In genomic region chr5:117326997-117327396, GRCh38 we compare ENCODE assay signal across 26 cellular contexts.
"Had no signal": no experiment of that assay in that cellular context is flagged by ENCODE, and none has a peak within 500 bp of the region (broad histone marks: within the 10 kb centered on the region; RNA-seq: fewer than 3 reads in every experiment).

No MANE protein-coding gene starts in this region.

- H3K4me3 ChIP-seq: cardiac muscle cell, SJSA1 had no signal

- H3K36me3 Mint-ChIP-seq: activated CD4-positive, alpha-beta memory T cell treated with anti-CD3 and anti-CD28 coated beads for 36 hours; activated naive CD4-positive, alpha-beta T cell treated with anti-CD3 and anti-CD28 coated beads, Interleukin-2, amount 10 ng/mL, durations not matched to agents 7 days and 5 days; activated naive CD8-positive, alpha-beta T cell treated with anti-CD3 and anti-CD28 coated beads for 36 hours had no signal

- H3K4me3 Mint-ChIP-seq: activated B cell treated with CpG ODN at 0.5 μM for 24 hours; activated CD4-positive, alpha-beta memory T cell treated with anti-CD3 and anti-CD28 coated beads for 36 hours; activated CD4-positive, alpha-beta T cell treated with anti-CD3 and anti-CD28 coated beads, Interleukin-2, amount 10 ng/mL, durations not matched to agents 24 days and 14 days; activated naive CD4-positive, alpha-beta T cell treated with anti-CD3 and anti-CD28 coated beads, Interleukin-2, amount 10 ng/mL, durations not matched to agents 7 days and 5 days; activated naive CD8-positive, alpha-beta T cell treated with anti-CD3 and anti-CD28 coated beads for 36 hours; activated T-helper 17 cell treated with anti-CD3 and anti-CD28 coated beads, Interleukin-2, amount 50 U/mL, for 72 hours; T-helper 1 cell treated with Interleukin-12 subunit alpha and Interleukin-12 subunit beta and Interleukin-4 antibody, amounts not matched to agents 30 μg/mL and 1 μg/mL, for 36 hours had no signal

- DNase-seq: activated B cell treated with CpG ODN at 0.5 μM for 24 hours; activated CD4-positive, alpha-beta memory T cell treated with anti-CD3 and anti-CD28 coated beads for 36 hours; activated CD4-positive, alpha-beta T cell treated with anti-CD3 and anti-CD28 coated beads for 1 hour; activated CD4-positive, alpha-beta T cell treated with anti-CD3 and anti-CD28 coated beads, Interleukin-2, amount 10 ng/mL, durations not matched to agents 24 days and 14 days; activated gamma-delta T cell; activated naive CD4-positive, alpha-beta T cell treated with anti-CD3 and anti-CD28 coated beads, Interleukin-2, amount 10 ng/mL, durations not matched to agents 7 days and 5 days; activated naive CD8-positive, alpha-beta T cell treated with anti-CD3 and anti-CD28 coated beads for 36 hours; activated T-cell treated with anti-CD3 and anti-CD28 coated beads for 4 hours; activated T-cell treated with anti-CD3 and anti-CD28 coated beads, Interleukin-2, amount 50 U/mL, for 48 hours; brain microvascular endothelial cell; cerebellar nuclear complex; Kasumi-1; NCI-H1048; NCI-H1417; NCI-H1930; NCI-H2107; NCI-H345; NCI-H510A; NCI-H526 treated with DMSO at 0.1 percent for 48 hours; NK-92 treated with Interleukin-12 subunit alpha and Interleukin-12 subunit beta, amount 100 ng/mL, for 24 hours; PC-3; SHP77 had no signal

- H3K4me1 ChIP-seq: SJSA1 had no signal

- ATAC-seq: activated T-helper 17 cell treated with anti-CD3 and anti-CD28 coated beads, Interleukin-2, amount 50 U/mL, for 72 hours; PC-3 had no signal

- H3K27me3 Mint-ChIP-seq: activated B cell treated with CpG ODN at 0.5 μM for 24 hours; activated CD4-positive, alpha-beta memory T cell treated with anti-CD3 and anti-CD28 coated beads for 36 hours; activated CD4-positive, alpha-beta T cell treated with anti-CD3 and anti-CD28 coated beads, Interleukin-2, amount 10 ng/mL, durations not matched to agents 24 days and 14 days; activated naive CD4-positive, alpha-beta T cell treated with anti-CD3 and anti-CD28 coated beads, Interleukin-2, amount 10 ng/mL, durations not matched to agents 7 days and 5 days; activated naive CD8-positive, alpha-beta T cell treated with anti-CD3 and anti-CD28 coated beads for 36 hours; activated T-helper 17 cell treated with anti-CD3 and anti-CD28 coated beads, Interleukin-2, amount 50 U/mL, for 72 hours had no signal

- H3K27me3 ChIP-seq: brain microvascular endothelial cell, cardiac muscle cell, SJSA1 had no signal

- H3K36me3 ChIP-seq: brain microvascular endothelial cell, cardiac muscle cell, SJSA1 had no signal

- H3K27ac Mint-ChIP-seq: activated B cell treated with CpG ODN at 0.5 μM for 24 hours; activated CD4-positive, alpha-beta memory T cell treated with anti-CD3 and anti-CD28 coated beads for 36 hours; activated CD4-positive, alpha-beta T cell treated with anti-CD3 and anti-CD28 coated beads, Interleukin-2, amount 10 ng/mL, durations not matched to agents 24 days and 14 days; activated naive CD4-positive, alpha-beta T cell treated with anti-CD3 and anti-CD28 coated beads, Interleukin-2, amount 10 ng/mL, durations not matched to agents 7 days and 5 days; activated naive CD8-positive, alpha-beta T cell treated with anti-CD3 and anti-CD28 coated beads for 36 hours; activated T-helper 17 cell treated with anti-CD3 and anti-CD28 coated beads, Interleukin-2, amount 50 U/mL, for 72 hours; T-helper 1 cell treated with Interleukin-12 subunit alpha and Interleukin-12 subunit beta and Interleukin-4 antibody, amounts not matched to agents 30 μg/mL and 1 μg/mL, for 36 hours had no signal

- H3K27ac ChIP-seq: brain microvascular endothelial cell, cardiac muscle cell, SJSA1 had no signal

- H3K4me1 Mint-ChIP-seq: activated B cell treated with CpG ODN at 0.5 μM for 24 hours; activated CD4-positive, alpha-beta T cell treated with anti-CD3 and anti-CD28 coated beads, Interleukin-2, amount 10 ng/mL, durations not matched to agents 24 days and 14 days; activated naive CD4-positive, alpha-beta T cell treated with anti-CD3 and anti-CD28 coated beads, Interleukin-2, amount 10 ng/mL, durations not matched to agents 7 days and 5 days; activated naive CD8-positive, alpha-beta T cell treated with anti-CD3 and anti-CD28 coated beads for 36 hours; activated T-helper 17 cell treated with anti-CD3 and anti-CD28 coated beads, Interleukin-2, amount 50 U/mL, for 72 hours had no signal
